In genomic region chr6:27605401-27606342, GRCh38 we compare ENCODE assay signal across 8 cellular contexts.
DNase-seq lines count a peak whose midpoint lies in the region; ATAC-seq lines count a peak whose summit lies in the region.

No MANE protein-coding gene starts in this region.

- peak overlapping the region in 3 of 4 donors; percentile 8 to 61 (median 30) for H3K4me3 Mint-ChIP-seq in IgD-negative memory B cell
- H3K4me3 Mint-ChIP-seq in naive thymus-derived CD8-positive, alpha-beta T cell: peak overlapping the region in 8 of 10 donors; percentile 12 to 50 (median 27)

- H3K27ac Mint-ChIP-seq in IgD-negative memory B cell: peak overlapping the region; percentile 47 to 90 (median 71)
- peak overlapping the region in 2 of 10 donors; percentile 42 to 85 for H3K27ac Mint-ChIP-seq in naive thymus-derived CD8-positive, alpha-beta T cell

- intact Hi-C loops in posterior cingulate gyrus (cut with DNase I): no loop called here

- peaks cover 7 to 10% (median 9%) of the 10 kb centered on the region in 3 donors for H3K4me1 Mint-ChIP-seq in IgD-negative memory B cell
- H3K4me1 Mint-ChIP-seq in naive thymus-derived CD8-positive, alpha-beta T cell: peaks cover 4 to 16% (median 9%) of the 10 kb centered on the region in 4 donors

- H3K36me3 Mint-ChIP-seq in IgD-negative memory B cell: no peaks in the 10 kb centered on the region
- H3K36me3 Mint-ChIP-seq in naive thymus-derived CD8-positive, alpha-beta T cell: peaks cover 1 to 18% (median 5%) of the 10 kb centered on the region in 3 donors

- peaks cover 3 to 16% (median 10%) of the 10 kb centered on the region in 3 donors for H3K9me3 Mint-ChIP-seq in IgD-negative memory B cell
- peaks cover 0 to 25% (median 16%) of the 10 kb centered on the region in 9 donors for H3K9me3 Mint-ChIP-seq in naive thymus-derived CD8-positive, alpha-beta T cell

- ATAC-seq in naive thymus-derived CD8-positive, alpha-beta T cell: no peak
- no peak for ATAC-seq in GM21390 (IDR thresholded peaks at IDR 0.05; ENCODE audit: unreplicated experiment)

- DNase-seq in DMS53 (lab: John Stamatoyannopoulos, UW): peak; percentile 16
- no peak for DNase-seq in DMS53 treated with DMSO at 0.1 percent for 48 hours (lab: John Stamatoyannopoulos, UW; ENCODE audit: unreplicated experiment)
- DNase-seq in astrocyte of the hippocampus (ENCODE audit: low read depth, low spot score): peak; percentile 86
- DNase-seq in naive thymus-derived CD8-positive, alpha-beta T cell: no peak
- DNase-seq in HuH-7 (ENCODE audit: low spot score): no peak
- no peak for DNase-seq in posterior cingulate gyrus

- peaks cover 30% of the 10 kb centered on the region for H3K27me3 Mint-ChIP-seq in IgD-negative memory B cell
- peaks cover 42 to 75% (median 55%) of the 10 kb centered on the region in 5 donors for H3K27me3 Mint-ChIP-seq in naive thymus-derived CD8-positive, alpha-beta T cell

- POLR2A ChIA-PET in naive thymus-derived CD8-positive, alpha-beta T cell (lab: Charles Lee): interaction anchor here (1.1 kb wide), 1 partner anchor 67 kb away, joined by 4 read pairs; no protein-coding TSS in a partner anchor

Comparison
In these comparisons a context has a peak if more than half of its experiments do, and no peak if none do; other contexts are left out.
1. DNase-seq: peak in DMS53 (single experiment) and astrocyte of the hippocampus (single experiment); none in DMS53 treated with DMSO at 0.1 percent for 48 hours (single experiment), naive thymus-derived CD8-positive, alpha-beta T cell (0 of 10), HuH-7 (single experiment) and posterior cingulate gyrus (0 of 10).